Comparison of ENCODE assay signal across 8 cellular contexts in the genomic region with DNA sequence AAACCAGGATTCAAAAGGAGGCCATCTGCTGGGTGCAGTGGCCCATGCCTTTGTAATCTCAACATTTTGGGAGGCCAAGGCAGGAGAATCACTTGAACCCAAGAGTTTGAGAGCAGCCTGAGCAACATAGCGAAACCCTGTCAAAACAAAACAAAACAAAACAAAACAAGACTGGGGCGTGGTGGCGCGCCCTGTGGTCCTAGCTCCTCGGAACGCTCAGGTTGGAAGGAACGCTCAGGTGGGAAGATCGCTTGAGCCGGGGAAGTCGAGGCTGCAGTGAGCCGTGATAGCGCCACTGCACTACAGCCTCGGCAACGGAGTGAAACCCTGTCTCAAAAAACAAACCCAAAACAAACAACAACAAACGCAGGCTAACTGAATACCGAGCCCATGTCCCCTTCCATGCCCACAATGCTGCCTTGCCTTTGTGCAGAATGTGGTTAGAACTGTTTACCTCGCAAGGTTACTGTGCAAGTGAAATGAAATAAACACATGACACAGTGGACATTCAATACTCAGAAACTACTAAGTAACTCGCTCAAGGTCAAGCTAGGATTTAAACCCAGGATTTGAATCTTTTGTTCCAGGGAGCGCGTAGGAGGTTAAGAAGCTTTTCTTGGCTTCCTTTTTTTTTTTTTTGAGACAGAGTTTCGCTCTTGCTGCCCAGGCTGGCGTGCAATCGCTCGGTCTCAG. TPM values are rescaled to one million over a fixed set of nuclear protein-coding genes. Genes with fewer than 3 reads are reported as not detected.
A peak's percentile ranks its signal among the peaks of the same experiment; 100 is the strongest.
DNase-seq lines count a peak whose midpoint lies in the region; ATAC-seq, FAIRE-seq and TF ChIP-seq lines count a peak whose summit lies in the region.

No MANE protein-coding gene starts in this region.

- peak overlapping the region; percentile 93 for H3K27ac Mint-ChIP-seq in stimulated activated naive B cell treated with anti-CD40 and anti-IgM and Interleukin-4, amounts not matched to agents 10 μg/mL and 1 μg/mL and 100 μg/mL, for 72 hours

- no peaks in the 10 kb centered on the region for H3K9me2 ChIP-seq in DOHH2 (replicated peaks; ENCODE audit: control insufficient read depth, low read length)

- ATAC-seq in stimulated activated naive B cell treated with anti-CD40 and anti-IgM and Interleukin-4, amounts not matched to agents 10 μg/mL and 1 μg/mL and 100 μg/mL, for 72 hours (replicated peaks), result peak; percentile 34 to 38

- peaks cover 33% of the 10 kb centered on the region for H3K79me2 ChIP-seq in DOHH2 (ENCODE audit: control insufficient read depth, low read length)
- H3K79me2 ChIP-seq in keratinocyte (ENCODE audit: control insufficient read depth, insufficient read depth, low read length), result peaks cover 30% of the 10 kb centered on the region

- H3K9me1 ChIP-seq in keratinocyte (ENCODE audit: control insufficient read depth, extremely low read depth, insufficient read depth, low read length), result no peaks in the 10 kb centered on the region

- H3K4me2 ChIP-seq in DOHH2 (ENCODE audit: low read length) (peak overlapping the region; percentile 84), keratinocyte (ENCODE audit: control insufficient read depth, extremely low read depth, insufficient read depth, low read depth, low read length) (peak overlapping the region; percentile 81)

- TF ChIP-seq CTCF in DOHH2 (IDR thresholded peaks at IDR 0.05; ENCODE audit: low read depth, low read length, poor library complexity, severe bottlenecking) (peak; percentile 49), keratinocyte (optimal IDR thresholded peaks at IDR 0.05 in 1 of 3, IDR thresholded peaks at IDR 0.05 in 1 of 3, conservative IDR thresholded peaks at IDR 0.05 in 1 of 3; ENCODE audit: extremely low read depth in 1 of 3, insufficient read depth in 2 of 3, low read length in 3 of 3) (peak in 1 of 3 experiments; percentile 17)

- H3K27me3 ChIP-seq in DOHH2 (ENCODE audit: control insufficient read depth, low read length) (no peaks in the 10 kb centered on the region), keratinocyte (ENCODE audit: control insufficient read depth, extremely low read depth, insufficient read depth, low read length) (no peaks in the 10 kb centered on the region)

- peaks cover 19 to 23% of the 10 kb centered on the region in 2 donors for H3K36me3 Mint-ChIP-seq in stimulated activated naive B cell treated with anti-CD40 and anti-IgM and Interleukin-4, amounts not matched to agents 10 μg/mL and 1 μg/mL and 100 μg/mL, for 72 hours

- peaks cover 10% of the 10 kb centered on the region for H3F3A ChIP-seq in DOHH2 (ENCODE audit: control insufficient read depth, insufficient read depth)

- H3K4me1 ChIP-seq in DOHH2 (ENCODE audit: control insufficient read depth, low read length) (peaks cover 25% of the 10 kb centered on the region), keratinocyte (ENCODE audit: control insufficient read depth, extremely low read depth, insufficient read depth, low read length) (peaks cover 9% of the 10 kb centered on the region)

- H3K9ac ChIP-seq in keratinocyte (ENCODE audit: control insufficient read depth, extremely low read depth, insufficient read depth, low read length), result peak overlapping the region; percentile 95

- H3K4me3 ChIP-seq in DOHH2 (ENCODE audit: low read length), result peak overlapping the region; percentile 96
- H3K4me3 ChIP-seq in Jurkat, Clone E6-1 (ENCODE audit: low read length), result peak overlapping the region; percentile 82
- H3K4me3 ChIP-seq in keratinocyte (ENCODE audit: control insufficient read depth in 2 of 3, extremely low read depth in 1 of 3, insufficient read depth in 2 of 3, low read depth in 1 of 3, low read length in 3 of 3), result peak overlapping the region; percentile 54 to 98 (median 64)

- H3K36me3 ChIP-seq in DOHH2 (ENCODE audit: control insufficient read depth, low read length) (peaks cover 19% of the 10 kb centered on the region), keratinocyte (ENCODE audit: control insufficient read depth in 2 of 2, extremely low read depth in 1 of 2, insufficient read depth in 2 of 2, low read length in 2 of 2) (peaks cover 3 to 11% of the 10 kb centered on the region in 2 experiments)

- H3K27me3 Mint-ChIP-seq in stimulated activated naive B cell treated with anti-CD40 and anti-IgM and Interleukin-4, amounts not matched to agents 10 μg/mL and 1 μg/mL and 100 μg/mL, for 72 hours, result no peaks in the 10 kb centered on the region

- H3K4me3 Mint-ChIP-seq in stimulated activated naive B cell treated with anti-CD40 and anti-IgM and Interleukin-4, amounts not matched to agents 10 μg/mL and 1 μg/mL and 100 μg/mL, for 72 hours, result peak overlapping the region; percentile 95 to 98

- dilution Hi-C loops in keratinocyte (cut with MboI; ENCODE audit: extremely low pct_ligation_motif_present, low sequenced_read_pairs), result no loop called here

- H3K27ac ChIP-seq in DOHH2 (ENCODE audit: low read depth, low read length) (peak overlapping the region; percentile 53), keratinocyte (ENCODE audit: control insufficient read depth, insufficient read depth, low read length) (peak overlapping the region; percentile 91)

- no peak for DNase-seq in Jurkat, Clone E6-1 (ENCODE audit: low read depth, low spot score)
- DNase-seq in astrocyte of the hippocampus (ENCODE audit: low read depth, low spot score) (peak; percentile 19), keratinocyte (ENCODE audit: low read depth, low spot score) (no peak), SKM-1 (lab: John Stamatoyannopoulos, UW; ENCODE audit: unreplicated experiment) (no peak), NCI-H1694 treated with DMSO at 0.1 percent for 48 hours (lab: John Stamatoyannopoulos, UW) (no peak)
- DNase-seq in stimulated activated naive B cell treated with anti-CD40 and anti-IgM and Interleukin-4, amounts not matched to agents 10 μg/mL and 1 μg/mL and 100 μg/mL, for 72 hours, result no peak
- no peak for DNase-seq in central memory CD4-positive, alpha-beta T cell

- no peak for FAIRE-seq in keratinocyte (lab: Jason Lieb, UNC)

- H3K9me3 ChIP-seq in DOHH2 (ENCODE audit: control insufficient read depth, insufficient read depth, low read length) (no peaks in the 10 kb centered on the region), keratinocyte (ENCODE audit: control insufficient read depth, low read depth, low read length) (no peaks in the 10 kb centered on the region)

- peaks cover 16 to 26% of the 10 kb centered on the region in 2 donors for H3K4me1 Mint-ChIP-seq in stimulated activated naive B cell treated with anti-CD40 and anti-IgM and Interleukin-4, amounts not matched to agents 10 μg/mL and 1 μg/mL and 100 μg/mL, for 72 hours

- no peaks in the 10 kb centered on the region for H3K9me3 Mint-ChIP-seq in stimulated activated naive B cell treated with anti-CD40 and anti-IgM and Interleukin-4, amounts not matched to agents 10 μg/mL and 1 μg/mL and 100 μg/mL, for 72 hours

- H2AFZ ChIP-seq in keratinocyte (ENCODE audit: control insufficient read depth, low read length), result peak overlapping the region; percentile 79

- no peaks in the 10 kb centered on the region for H4K20me1 ChIP-seq in DOHH2 (ENCODE audit: control insufficient read depth, insufficient read depth, low read depth, low read length)
- H4K20me1 ChIP-seq in keratinocyte (ENCODE audit: control insufficient read depth, extremely low read depth, insufficient read depth, low read length), result no peaks in the 10 kb centered on the region

RNA-seq across cellular contexts. Expression of gene EMC4, which starts 0.8 kb away (rescaled TPM):
- 197 TPM for polyA plus RNA-seq in Jurkat, Clone E6-1 (2012; ENCODE audit: insufficient read depth, insufficient read length)
- polyA plus RNA-seq in keratinocyte, result 97.3 to 185 TPM (median 145 TPM) in 3 replicates
- 70.4 TPM for polyA plus RNA-seq in keratinocyte (2011; ENCODE audit: low read depth)
- 126 and 173 TPM in 2 replicates for polyA plus RNA-seq in keratinocyte (2011; cell fraction: cytosol; rRNA removed)
- polyA plus RNA-seq in keratinocyte (2011; cell fraction: nucleus; rRNA removed), result 102 and 104 TPM in 2 replicates
- polyA plus RNA-seq in keratinocyte (2012; ENCODE audit: low replicate concordance), result 136 and 152 TPM in 2 replicates
- polyA minus RNA-seq in keratinocyte, result 31.7 to 37.3 TPM (median 34.9 TPM) in 3 replicates
- 52.4 TPM for polyA minus RNA-seq in keratinocyte (2011; cell fraction: cytosol; rRNA and poly(A)+ RNA removed)
- 16.4 and 26.0 TPM in 2 replicates for polyA minus RNA-seq in keratinocyte (2011; cell fraction: nucleus; rRNA and poly(A)+ RNA removed)

RNA-seq across cellular contexts. Expression of gene KATNBL1, which starts 14.2 kb away (rescaled TPM):
- 33.6 TPM for polyA plus RNA-seq in Jurkat, Clone E6-1 (2012; ENCODE audit: insufficient read depth, insufficient read length)
- polyA plus RNA-seq in keratinocyte, result 26.9 to 54.0 TPM (median 31.4 TPM) in 3 replicates
- 43.0 TPM for polyA plus RNA-seq in keratinocyte (2011; ENCODE audit: low read depth)
- 15.5 and 29.8 TPM in 2 replicates for polyA plus RNA-seq in keratinocyte (2011; cell fraction: cytosol; rRNA removed)
- 34.7 and 55.8 TPM in 2 replicates for polyA plus RNA-seq in keratinocyte (2011; cell fraction: nucleus; rRNA removed)
- 23.9 and 37.4 TPM in 2 replicates for polyA plus RNA-seq in keratinocyte (2012; ENCODE audit: low replicate concordance)
- 1.9 to 34.7 TPM (median 13.1 TPM) in 3 replicates for polyA minus RNA-seq in keratinocyte
- 37.4 TPM for polyA minus RNA-seq in keratinocyte (2011; cell fraction: cytosol; rRNA and poly(A)+ RNA removed)
- polyA minus RNA-seq in keratinocyte (2011; cell fraction: nucleus; rRNA and poly(A)+ RNA removed), result 28.5 and 60.0 TPM in 2 replicates
